ENCODE assay signal across 21 cellular contexts in genomic region chr16:77511053-77511452, GRCh38.
"Had no signal": no experiment of that assay in that cellular context is flagged by ENCODE, and none has a peak within 500 bp of the region (broad histone marks: within the 10 kb centered on the region; RNA-seq: fewer than 3 reads in every experiment).

No MANE protein-coding gene starts in this region.

- H3K4me1 ChIP-seq: esophagus muscularis mucosa, foreskin keratinocyte, gastrocnemius medialis, heart right ventricle, left lung, lower lobe of right lung had no signal

- FAIRE-seq: colon, endothelial cell of umbilical vein, keratinocyte had no signal

- ATAC-seq: foreskin keratinocyte, gastrocnemius medialis, heart right ventricle, left cardiac atrium, left lung, left ventricle myocardium superior, lower lobe of right lung, mucosa of descending colon had no signal

- H3K4me3 ChIP-seq: coronary artery, dorsolateral prefrontal cortex, esophagus muscularis mucosa, gastrocnemius medialis, heart right ventricle, left lung, lower lobe of right lung, mucosa of descending colon had no signal

- H3K27me3 ChIP-seq: dorsolateral prefrontal cortex, esophagus muscularis mucosa, foreskin keratinocyte, gastrocnemius medialis, heart right ventricle, left lung had no signal

- H3K9me3 ChIP-seq: esophagus muscularis mucosa, gastrocnemius medialis, heart right ventricle, left lung, lower lobe of right lung, mucosa of descending colon had no signal

- DNase-seq: dermis blood vessel endothelial cell; dorsolateral prefrontal cortex; effector CD4-positive, alpha-beta T cell; effector memory CD4-positive, alpha-beta T cell; foreskin keratinocyte; gastrocnemius medialis; glutamatergic neuron; head of caudate nucleus; heart right ventricle; hippocampal formation; left cardiac atrium; left lung; left ventricle myocardium superior; lower lobe of right lung; mesenchymal stem cell; mucosa of descending colon had no signal

- H3K27ac ChIP-seq: coronary artery, dorsolateral prefrontal cortex, esophagus muscularis mucosa, foreskin keratinocyte, gastrocnemius medialis, heart right ventricle, left lung, lower lobe of right lung had no signal

- H3K36me3 ChIP-seq: esophagus muscularis mucosa, gastrocnemius medialis, heart right ventricle, left lung, lower lobe of right lung had no signal
